Comparison of ENCODE assay signal across 1 cellular context in the genomic region with DNA sequence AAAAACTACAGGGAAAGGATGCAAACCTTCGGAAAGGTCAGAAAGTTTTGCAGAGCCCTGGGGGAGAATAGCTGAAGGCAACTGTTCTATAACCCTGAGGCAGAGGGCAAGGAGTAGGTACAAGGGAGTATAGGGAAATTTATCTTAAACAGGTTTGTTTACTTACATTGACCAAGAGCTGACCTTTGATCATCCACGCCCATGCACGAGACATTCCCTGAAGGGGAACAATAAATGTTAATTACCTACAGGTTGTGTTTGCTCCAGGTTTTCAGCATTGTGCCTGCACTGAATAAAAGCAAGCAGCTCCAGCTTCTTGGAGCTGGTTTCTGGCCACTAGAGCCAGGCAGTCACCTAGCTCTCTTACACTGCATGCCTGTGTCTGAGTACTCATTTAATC.
TF ChIP-seq lines count a peak whose summit lies in the region.

No MANE protein-coding gene starts in this region.

TF ChIP-seq in HepG2, 621 proteins besides CTCF, POLR2A, EP300 and RAD21 (continued from another document and continues in another):
- TF ChIP-seq ZNF749 (CRISPR knock-in tag; IDR thresholded peaks at IDR 0.05; ENCODE audit: borderline replicate concordance) (no peak), PRDM10 (CRISPR knock-in tag; IDR thresholded peaks at IDR 0.05; ENCODE audit: low read depth) (no peak), TSC22D2 (CRISPR knock-in tag; IDR thresholded peaks at IDR 0.05; ENCODE audit: borderline replicate concordance) (no peak), HNRNPLL (IDR thresholded peaks at IDR 0.05; ENCODE audit: low read depth, low read length, poor library complexity, severe bottlenecking) (no peak), ZSCAN21 (CRISPR knock-in tag; IDR thresholded peaks at IDR 0.05; ENCODE audit: borderline replicate concordance) (no peak), ZMYM4 (CRISPR knock-in tag; IDR thresholded peaks at IDR 0.05) (peak; percentile 48; the same call in 1 of the 2 replicates), ZFY (CRISPR knock-in tag; IDR thresholded peaks at IDR 0.05) (no peak), SMARCE1 (IDR thresholded peaks at IDR 0.05; ENCODE audit: borderline replicate concordance) (no peak), NFYB (CRISPR knock-in tag; IDR thresholded peaks at IDR 0.05) (no peak), ETS1 (CRISPR knock-in tag; IDR thresholded peaks at IDR 0.05) (no peak), ETV6 (CRISPR knock-in tag; conservative IDR thresholded peaks at IDR 0.05) (no peak), MAFK (conservative IDR thresholded peaks at IDR 0.05 in 1 of 2, IDR thresholded peaks at IDR 0.05 in 1 of 2; ENCODE audit: low read length in 2 of 2) (no peak), ZNF101 (CRISPR knock-in tag; IDR thresholded peaks at IDR 0.05; ENCODE audit: borderline replicate concordance, low read depth) (no peak), ZSCAN31 (CRISPR knock-in tag; IDR thresholded peaks at IDR 0.05; ENCODE audit: low read depth) (no peak), PLRG1 (conservative IDR thresholded peaks at IDR 0.05) (no peak), GLI4 (CRISPR knock-in tag; IDR thresholded peaks at IDR 0.05; ENCODE audit: borderline replicate concordance) (no peak), POLR2AphosphoS5 (IDR thresholded peaks at IDR 0.05; ENCODE audit: low read depth, low read length) (no peak), HDAC2 (CRISPR knock-in tag; IDR thresholded peaks at IDR 0.05) (peak; percentile 15; the same call in 1 of the 2 replicates), HMG20B (CRISPR knock-in tag; conservative IDR thresholded peaks at IDR 0.05) (no peak; the same call in 1 of the 2 replicates), XRCC5 (optimal IDR thresholded peaks at IDR 0.05; ENCODE audit: low read length) (no peak), SP5 (CRISPR knock-in tag; IDR thresholded peaks at IDR 0.05; ENCODE audit: borderline replicate concordance, low read depth) (peak; percentile 80), ZBTB33 (CRISPR knock-in tag; IDR thresholded peaks at IDR 0.05) (no peak), SRY (CRISPR knock-in tag; IDR thresholded peaks at IDR 0.05) (no peak), MTA1 (CRISPR knock-in tag; IDR thresholded peaks at IDR 0.05; ENCODE audit: borderline replicate concordance) (no peak), MTERF4 (CRISPR knock-in tag; IDR thresholded peaks at IDR 0.05) (no peak), SNAI1 (CRISPR knock-in tag; IDR thresholded peaks at IDR 0.05; ENCODE audit: borderline replicate concordance) (no peak), ZNF816 (CRISPR knock-in tag; IDR thresholded peaks at IDR 0.05; ENCODE audit: borderline replicate concordance) (no peak), ZNF33B (CRISPR knock-in tag; IDR thresholded peaks at IDR 0.05) (no peak), UBTF (CRISPR knock-in tag; IDR thresholded peaks at IDR 0.05) (no peak), ZNF780A (CRISPR knock-in tag; IDR thresholded peaks at IDR 0.05) (no peak), BCL6 (CRISPR knock-in tag; IDR thresholded peaks at IDR 0.05) (peak; percentile 47; the same call in 1 of the 2 replicates), HNF4A (CRISPR knock-in tag; IDR thresholded peaks at IDR 0.05) (peak; percentile 90), NKX3-1 (CRISPR knock-in tag; IDR thresholded peaks at IDR 0.05) (no peak; the same call in 1 of the 2 replicates), NR2F1 (CRISPR knock-in tag; IDR thresholded peaks at IDR 0.05) (peak in 1 of 2 experiments; percentile 26; a peak in 1 of 4 replicates), DMAP1 (CRISPR knock-in tag; IDR thresholded peaks at IDR 0.05) (no peak), PHB2 (IDR thresholded peaks at IDR 0.05; ENCODE audit: partially characterized antibody) (no peak), ZNF205 (CRISPR knock-in tag; IDR thresholded peaks at IDR 0.05) (no peak), NR2F6 (IDR thresholded peaks at IDR 0.05) (peak; percentile 75), NR2F6 (CRISPR knock-in tag; IDR thresholded peaks at IDR 0.05) (0 out of 2 replicates have a peak, but pooled peaks have one; percentile 38), ZNF44 (CRISPR knock-in tag; IDR thresholded peaks at IDR 0.05) (no peak), HBP1 (CRISPR knock-in tag; IDR thresholded peaks at IDR 0.05; ENCODE audit: low read depth) (no peak), GABPA (IDR thresholded peaks at IDR 0.05; ENCODE audit: low read depth, low read length) (no peak), GABPA (CRISPR knock-in tag; IDR thresholded peaks at IDR 0.05; ENCODE audit: low read depth) (no peak), RXRB (CRISPR knock-in tag; IDR thresholded peaks at IDR 0.05; ENCODE audit: borderline replicate concordance) (peak; percentile 24; the same call in 1 of the 2 replicates), DPF2 (CRISPR knock-in tag; IDR thresholded peaks at IDR 0.05; ENCODE audit: borderline replicate concordance, low read depth) (peak; percentile 33; the same call in 1 of the 2 replicates), ZFP1 (CRISPR knock-in tag; IDR thresholded peaks at IDR 0.05) (no peak), ZNF331 (CRISPR knock-in tag; IDR thresholded peaks at IDR 0.05) (peak; percentile 70; the same call in 1 of the 2 replicates)
- TF ChIP-seq, protein P1, sequence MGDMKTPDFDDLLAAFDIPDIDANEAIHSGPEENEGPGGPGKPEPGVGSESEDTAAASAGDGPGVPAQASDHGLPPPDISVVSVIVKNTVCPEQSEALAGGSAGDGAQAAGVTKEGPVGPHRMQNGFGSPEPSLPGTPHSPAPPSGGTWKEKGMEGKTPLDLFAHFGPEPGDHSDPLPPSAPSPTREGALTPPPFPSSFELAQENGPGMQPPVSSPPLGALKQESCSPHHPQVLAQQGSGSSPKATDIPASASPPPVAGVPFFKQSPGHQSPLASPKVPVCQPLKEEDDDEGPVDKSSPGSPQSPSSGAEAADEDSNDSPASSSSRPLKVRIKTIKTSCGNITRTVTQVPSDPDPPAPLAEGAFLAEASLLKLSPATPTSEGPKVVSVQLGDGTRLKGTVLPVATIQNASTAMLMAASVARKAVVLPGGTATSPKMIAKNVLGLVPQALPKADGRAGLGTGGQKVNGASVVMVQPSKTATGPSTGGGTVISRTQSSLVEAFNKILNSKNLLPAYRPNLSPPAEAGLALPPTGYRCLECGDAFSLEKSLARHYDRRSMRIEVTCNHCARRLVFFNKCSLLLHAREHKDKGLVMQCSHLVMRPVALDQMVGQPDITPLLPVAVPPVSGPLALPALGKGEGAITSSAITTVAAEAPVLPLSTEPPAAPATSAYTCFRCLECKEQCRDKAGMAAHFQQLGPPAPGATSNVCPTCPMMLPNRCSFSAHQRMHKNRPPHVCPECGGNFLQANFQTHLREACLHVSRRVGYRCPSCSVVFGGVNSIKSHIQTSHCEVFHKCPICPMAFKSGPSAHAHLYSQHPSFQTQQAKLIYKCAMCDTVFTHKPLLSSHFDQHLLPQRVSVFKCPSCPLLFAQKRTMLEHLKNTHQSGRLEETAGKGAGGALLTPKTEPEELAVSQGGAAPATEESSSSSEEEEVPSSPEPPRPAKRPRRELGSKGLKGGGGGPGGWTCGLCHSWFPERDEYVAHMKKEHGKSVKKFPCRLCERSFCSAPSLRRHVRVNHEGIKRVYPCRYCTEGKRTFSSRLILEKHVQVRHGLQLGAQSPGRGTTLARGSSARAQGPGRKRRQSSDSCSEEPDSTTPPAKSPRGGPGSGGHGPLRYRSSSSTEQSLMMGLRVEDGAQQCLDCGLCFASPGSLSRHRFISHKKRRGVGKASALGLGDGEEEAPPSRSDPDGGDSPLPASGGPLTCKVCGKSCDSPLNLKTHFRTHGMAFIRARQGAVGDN (CRISPR knock-in tag; IDR thresholded peaks at IDR 0.05) = no peak
- TF ChIP-seq, protein P2, sequence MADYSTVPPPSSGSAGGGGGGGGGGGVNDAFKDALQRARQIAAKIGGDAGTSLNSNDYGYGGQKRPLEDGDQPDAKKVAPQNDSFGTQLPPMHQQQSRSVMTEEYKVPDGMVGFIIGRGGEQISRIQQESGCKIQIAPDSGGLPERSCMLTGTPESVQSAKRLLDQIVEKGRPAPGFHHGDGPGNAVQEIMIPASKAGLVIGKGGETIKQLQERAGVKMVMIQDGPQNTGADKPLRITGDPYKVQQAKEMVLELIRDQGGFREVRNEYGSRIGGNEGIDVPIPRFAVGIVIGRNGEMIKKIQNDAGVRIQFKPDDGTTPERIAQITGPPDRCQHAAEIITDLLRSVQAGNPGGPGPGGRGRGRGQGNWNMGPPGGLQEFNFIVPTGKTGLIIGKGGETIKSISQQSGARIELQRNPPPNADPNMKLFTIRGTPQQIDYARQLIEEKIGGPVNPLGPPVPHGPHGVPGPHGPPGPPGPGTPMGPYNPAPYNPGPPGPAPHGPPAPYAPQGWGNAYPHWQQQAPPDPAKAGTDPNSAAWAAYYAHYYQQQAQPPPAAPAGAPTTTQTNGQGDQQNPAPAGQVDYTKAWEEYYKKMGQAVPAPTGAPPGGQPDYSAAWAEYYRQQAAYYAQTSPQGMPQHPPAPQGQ (CRISPR knock-in tag; IDR thresholded peaks at IDR 0.05; ENCODE audit: borderline replicate concordance) = no peak
